Comparison of ENCODE assay signal across 8 cellular contexts in genomic region chr5:1108008-1108864, GRCh38.
DNase-seq lines count a peak whose midpoint lies in the region.

No MANE protein-coding gene starts in this region.

- H3K27me3 ChIP-seq in BLaER1 (peaks cover 96% of the 10 kb centered on the region), muscle layer of duodenum (ENCODE audit: low read depth, low read length) (no peaks in the 10 kb centered on the region)

- H3K4me3 ChIP-seq in BLaER1 = peak overlapping the region; percentile 80
- H3K4me3 ChIP-seq in muscle layer of duodenum (ENCODE audit: low read depth in 1 of 2, low read length in 2 of 2) = no peak overlapping the region

- H3K9ac ChIP-seq in BLaER1 = peak overlapping the region; percentile 55

- H3K9me3 ChIP-seq in BLaER1 (no peaks in the 10 kb centered on the region), muscle layer of duodenum (ENCODE audit: control insufficient read depth in 1 of 2, low read length in 2 of 2) (no peaks in the 10 kb centered on the region)

- peak overlapping the region; percentile 94 for H3K4me2 ChIP-seq in BLaER1

- peaks cover 95% of the 10 kb centered on the region for H4K20me1 ChIP-seq in BLaER1

- DNase-seq in Kasumi-1 (lab: John Stamatoyannopoulos, UW) (peak; percentile 69 to 77), DMS153 (lab: John Stamatoyannopoulos, UW) (no peak), GM03348 (ENCODE audit: low spot score) (no peak), NCI-H226 (no peak)
- no peak for DNase-seq in effector CD8-positive, alpha-beta T cell (lab: John Stamatoyannopoulos, UW)

- peak overlapping the region; percentile 15; the same call in 1 of the 2 replicates for H3K27ac ChIP-seq in BLaER1
- H3K27ac ChIP-seq in cingulate gyrus (ENCODE audit: low read depth, low read length) = peak overlapping the region; percentile 39
- peak overlapping the region; percentile 76 for H3K27ac ChIP-seq in muscle layer of duodenum (ENCODE audit: low read length)

- H3K4me1 ChIP-seq in BLaER1 (peaks cover 95% of the 10 kb centered on the region), muscle layer of duodenum (ENCODE audit: control insufficient read depth in 1 of 2, insufficient read depth in 2 of 2, low read length in 2 of 2) (peaks cover 24 to 52% of the 10 kb centered on the region in 2 donors)

- H3K36me3 ChIP-seq in BLaER1 (peaks cover 7% of the 10 kb centered on the region; the same call in 1 of the 2 replicates), muscle layer of duodenum (ENCODE audit: control insufficient read depth in 1 of 2, insufficient read depth in 2 of 2, low read length in 2 of 2) (no peaks in the 10 kb centered on the region)

Comparison
In these comparisons a context has a peak if more than half of its experiments do, and no peak if none do; other contexts are left out.
1. H3K27ac ChIP-seq: peak in every context shown above with its lines; median percentile 76 in muscle layer of duodenum; 39 in cingulate gyrus; 15 in BLaER1.
2. DNase-seq: peak in Kasumi-1 (2 of 2); none in DMS153 (single experiment), GM03348 (single experiment), NCI-H226 (single experiment) and effector CD8-positive, alpha-beta T cell (single experiment).